8 cellular contexts compared by ENCODE assay signal in genomic region chr13:32427852-32428580, GRCh38. TPM values are rescaled to one million over a fixed set of nuclear protein-coding genes. Genes with fewer than 3 reads are reported as not detected.
A peak's percentile ranks its signal among the peaks of the same experiment; 100 is the strongest.
DNase-seq lines count a peak whose midpoint lies in the region; ATAC-seq and TF ChIP-seq lines count a peak whose summit lies in the region.

N4BP2L1 (minus strand) TSS chr13:32428130; CDS start chr13:32428082, 48 bp downstream.

- intact Hi-C loops in aorta (cut with DNase I): loop anchor here in 1 of 2 donors (5.0 kb wide), 1 partner anchor 106 kb away; no protein-coding TSS in a partner anchor

- peak; percentile 90 for DNase-seq in DND-41
- DNase-seq in hepatocyte (ENCODE audit: low spot score): peak; percentile 79
- peak; percentile 82 for DNase-seq in retina
- peak; percentile 87 to 91 for DNase-seq in aorta

- peak within 1 kb of the TSS; percentile 96 for H3K9ac ChIP-seq in DND-41 (ENCODE audit: low read depth, low read length)

- ATAC-seq in DND-41 (ENCODE audit: insufficient read depth, low read depth): peak; percentile 77
- peak; percentile 60 for ATAC-seq in GM21526 (IDR thresholded peaks at IDR 0.05; ENCODE audit: low FRiP score, unreplicated experiment)
- peak; percentile 92 for ATAC-seq in aorta (ENCODE audit: low FRiP score)

- peak within 1 kb of the TSS; percentile 94 to 99 (median 96) for H3K4me3 Mint-ChIP-seq in IgD-negative memory B cell
- peak within 1 kb of the TSS; percentile 99 for H3K4me3 Mint-ChIP-seq in T-helper 1 cell treated with Interleukin-12 subunit alpha and Interleukin-12 subunit beta and Interleukin-4 antibody, amounts not matched to agents 30 μg/mL and 1 μg/mL, for 36 hours

- H3K4me3 ChIP-seq in DND-41 (ENCODE audit: low read depth in 1 of 2, low read length in 2 of 2) (peak within 1 kb of the TSS; percentile 70 to 88), hepatocyte (peak within 1 kb of the TSS; percentile 87), aorta (ENCODE audit: low read length in 2 of 2) (peak within 1 kb of the TSS; percentile 48 to 98)

- H3K36me3 Mint-ChIP-seq in IgD-negative memory B cell: peaks cover 3% of the 10 kb centered on the region
- H3K36me3 Mint-ChIP-seq in T-helper 1 cell treated with Interleukin-12 subunit alpha and Interleukin-12 subunit beta and Interleukin-4 antibody, amounts not matched to agents 30 μg/mL and 1 μg/mL, for 36 hours (ENCODE audit: low read depth): peaks cover 36% of the 10 kb centered on the region

- H3K9me3 ChIP-seq in DND-41 (ENCODE audit: insufficient read depth, low read length, severe bottlenecking): no peaks in the 10 kb centered on the region
- no peaks in the 10 kb centered on the region for H3K9me3 ChIP-seq in hepatocyte (ENCODE audit: low read depth)
- H3K9me3 ChIP-seq in aorta (ENCODE audit: control insufficient read depth, low read length): no peaks in the 10 kb centered on the region

- peaks cover 18% of the 10 kb centered on the region for H4K20me1 ChIP-seq in DND-41 (ENCODE audit: insufficient read depth, low read length)
- no peaks in the 10 kb centered on the region for H4K20me1 ChIP-seq in hepatocyte (ENCODE audit: insufficient read depth, poor library complexity, severe bottlenecking)

- H3K36me3 ChIP-seq in DND-41 (ENCODE audit: insufficient read depth, low read length) (peaks cover 29% of the 10 kb centered on the region), hepatocyte (replicated peaks; ENCODE audit: insufficient read depth, low read depth) (no peaks in the 10 kb centered on the region), aorta (ENCODE audit: control insufficient read depth in 1 of 2, insufficient read depth in 2 of 2, low read length in 1 of 2) (no peaks in the 10 kb centered on the region)

- H3K4me1 Mint-ChIP-seq in IgD-negative memory B cell: peaks cover 24 to 36% (median 26%) of the 10 kb centered on the region in 3 donors
- peaks cover 42% of the 10 kb centered on the region for H3K4me1 Mint-ChIP-seq in T-helper 1 cell treated with Interleukin-12 subunit alpha and Interleukin-12 subunit beta and Interleukin-4 antibody, amounts not matched to agents 30 μg/mL and 1 μg/mL, for 36 hours (ENCODE audit: low read depth)

- H3K27me3 ChIP-seq in DND-41 (ENCODE audit: insufficient read depth, low read length, poor library complexity) (no peaks in the 10 kb centered on the region), hepatocyte (no peaks in the 10 kb centered on the region), aorta (ENCODE audit: control insufficient read depth in 1 of 2, insufficient read depth in 2 of 2, low read length in 1 of 2) (no peaks in the 10 kb centered on the region)

- H3K9me3 Mint-ChIP-seq in IgD-negative memory B cell: no peaks in the 10 kb centered on the region
- H3K9me3 Mint-ChIP-seq in T-helper 1 cell treated with Interleukin-12 subunit alpha and Interleukin-12 subunit beta and Interleukin-4 antibody, amounts not matched to agents 30 μg/mL and 1 μg/mL, for 36 hours: no peaks in the 10 kb centered on the region

- no peaks in the 10 kb centered on the region for H3K9me2 ChIP-seq in hepatocyte (replicated peaks; ENCODE audit: insufficient read depth)

- H3K4me2 ChIP-seq in DND-41 (ENCODE audit: insufficient read depth, low read length) (peak within 1 kb of the TSS; percentile 82), hepatocyte (peak within 1 kb of the TSS; percentile 98)

- TF ChIP-seq CTCF in DND-41 (IDR thresholded peaks at IDR 0.05; ENCODE audit: borderline replicate concordance, extremely low read depth, low read length, poor library complexity, severe bottlenecking) (no peak), hepatocyte (IDR thresholded peaks at IDR 0.05; ENCODE audit: poor library complexity) (no peak)

- peak within 1 kb of the TSS; percentile 96 to 100 (median 100) for H3K27ac Mint-ChIP-seq in IgD-negative memory B cell
- H3K27ac Mint-ChIP-seq in T-helper 1 cell treated with Interleukin-12 subunit alpha and Interleukin-12 subunit beta and Interleukin-4 antibody, amounts not matched to agents 30 μg/mL and 1 μg/mL, for 36 hours: peak within 1 kb of the TSS; percentile 100

- WGBS in adipose tissue, 3 donors: 0 to 1% (median 1%) methylated on average over 39 to 40 of the region's 40 CpGs
- 3% methylated on average over 25 of the region's 40 CpGs for WGBS in hepatocyte (ENCODE audit: low lambda C conversion rate, missing lambda C conversion rate)
- WGBS in aorta, 2 donors: 0 to 1% methylated on average over 38 to 40 of the region's 40 CpGs

- H3K4me1 ChIP-seq in DND-41 (ENCODE audit: insufficient read depth, low read length) (peaks cover 79% of the 10 kb centered on the region), hepatocyte (ENCODE audit: insufficient read depth) (peaks cover 15% of the 10 kb centered on the region), aorta (ENCODE audit: control insufficient read depth in 1 of 2, insufficient read depth in 2 of 2, low read length in 2 of 2) (no peaks in the 10 kb centered on the region)

- H2AFZ ChIP-seq in DND-41 (ENCODE audit: low read depth, low read length): peak within 1 kb of the TSS; percentile 66
- H2AFZ ChIP-seq in hepatocyte: peak within 1 kb of the TSS; percentile 61

- H3K27ac ChIP-seq in DND-41 (ENCODE audit: low read length) (peak within 1 kb of the TSS; percentile 87), adipose tissue (ENCODE audit: low read depth, low read length) (peak within 1 kb of the TSS; percentile 76), hepatocyte (peak within 1 kb of the TSS; percentile 88), aorta (ENCODE audit: low read depth in 1 of 2, low read length in 2 of 2) (peak within 1 kb of the TSS; percentile 46 to 58)

- peaks cover 58% of the 10 kb centered on the region for H3K79me2 ChIP-seq in DND-41 (ENCODE audit: insufficient read depth, low read length)
- peaks cover 10% of the 10 kb centered on the region for H3K79me2 ChIP-seq in hepatocyte

- H3K27me3 Mint-ChIP-seq in IgD-negative memory B cell: no peaks in the 10 kb centered on the region
- no peaks in the 10 kb centered on the region for H3K27me3 Mint-ChIP-seq in T-helper 1 cell treated with Interleukin-12 subunit alpha and Interleukin-12 subunit beta and Interleukin-4 antibody, amounts not matched to agents 30 μg/mL and 1 μg/mL, for 36 hours (ENCODE audit: low read depth)

RNA-seq across cellular contexts. Expression of gene N4BP2L1, which starts in this region (rescaled TPM):
- polyA plus RNA-seq in IgD-negative memory B cell (43.1 TPM), adipose tissue (10 to 100 TPM in 1 of 3 donors, 1 to 10 TPM in 2; 7.6 to 16.5 (median 8.0) TPM), hepatocyte (4.8 TPM in 2 replicates), aorta (10 to 100 TPM; 13.3 to 33.7 TPM)
- total RNA-seq in hepatocyte (5.2 and 7.1 TPM in 2 replicates), aorta (10 to 100 TPM; 18.2 to 32.2 TPM)

Comparison
In these comparisons a context has a peak if more than half of its experiments do, and no peak if none do; other contexts are left out.
1. Peak in every context shown above with its lines: DNase-seq, ATAC-seq, H3K4me3 ChIP-seq and H3K27ac ChIP-seq.